27 cellular contexts compared by ENCODE assay signal in the genomic region with DNA sequence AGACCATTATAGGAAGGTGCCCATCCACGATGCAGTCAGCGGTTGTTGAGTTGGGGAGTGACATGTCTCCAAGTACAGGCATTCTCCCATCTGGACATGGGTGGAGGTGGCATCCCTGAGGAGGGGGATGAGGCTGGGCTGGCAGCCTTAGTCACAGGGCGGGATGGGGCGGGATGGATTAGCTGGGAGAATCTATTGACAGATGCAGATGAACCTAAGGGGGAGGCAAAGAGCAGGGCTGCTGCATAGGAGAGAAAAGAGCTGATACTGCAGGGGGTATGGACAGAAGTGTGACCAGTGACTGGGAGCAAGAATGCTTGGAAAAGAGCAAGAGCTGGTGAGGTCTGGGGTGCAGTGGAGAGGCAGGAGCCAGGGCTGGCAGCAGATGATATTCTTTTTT. TPM values are rescaled to one million over a fixed set of nuclear protein-coding genes. Genes with fewer than 3 reads are reported as not detected.
"Had no signal": no experiment of that assay in that cellular context is flagged by ENCODE, and none has a peak within 500 bp of the region (broad histone marks: within the 10 kb centered on the region; RNA-seq: fewer than 3 reads in every experiment).

No MANE protein-coding gene starts in this region.

- H3K9me3 ChIP-seq: colonic mucosa, esophagus muscularis mucosa, gastroesophageal sphincter, heart left ventricle, left lung, ovary, psoas muscle, sigmoid colon, suprapubic skin, transverse colon, upper lobe of right lung, uterus had no signal

- H3K27ac ChIP-seq: colonic mucosa, esophagus muscularis mucosa, foreskin keratinocyte, gastroesophageal sphincter, heart left ventricle, hepatocyte, left lung, ovary, psoas muscle, sigmoid colon, suprapubic skin, transverse colon, upper lobe of right lung, uterus had no signal

- ATAC-seq: foreskin keratinocyte; gastroesophageal sphincter; heart left ventricle; left cardiac atrium; left lung; naive thymus-derived CD8-positive, alpha-beta T cell; psoas muscle; right cardiac atrium; stimulated activated naive B cell treated with anti-CD40 and anti-IgM and Interleukin-4, amounts not matched to agents 10 μg/mL and 1 μg/mL and 100 μg/mL, for 72 hours; upper lobe of right lung had no signal

- H3K36me3 ChIP-seq: colonic mucosa, ovary, sigmoid colon, transverse colon, upper lobe of right lung, uterus had no signal

- H3K36me3 Mint-ChIP-seq: stimulated activated naive B cell treated with anti-CD40 and anti-IgM and Interleukin-4, amounts not matched to agents 10 μg/mL and 1 μg/mL and 100 μg/mL, for 72 hours had no signal

- H3K79me2 ChIP-seq: hepatocyte had no signal

- H3K9me3 Mint-ChIP-seq: dendritic cell treated with granulocyte-macrophage colony-stimulating factor and Interleukin-4, amounts not matched to agents 40 ng/mL and 50 ng/mL, for 4 days; naive thymus-derived CD8-positive, alpha-beta T cell; nephron progenitor cell; stimulated activated naive B cell treated with anti-CD40 and anti-IgM and Interleukin-4, amounts not matched to agents 10 μg/mL and 1 μg/mL and 100 μg/mL, for 72 hours; stimulated activated naive CD8-positive, alpha-beta T cell treated with anti-CD3 and anti-CD28 coated beads, Interleukin-15, Interleukin-2, amounts not matched to agents 100 ng/mL and 50 ng/mL, for 24 hours had no signal

- H3K27me3 Mint-ChIP-seq: dendritic cell treated with granulocyte-macrophage colony-stimulating factor and Interleukin-4, amounts not matched to agents 40 ng/mL and 50 ng/mL, for 4 days; naive thymus-derived CD8-positive, alpha-beta T cell; stimulated activated naive B cell treated with anti-CD40 and anti-IgM and Interleukin-4, amounts not matched to agents 10 μg/mL and 1 μg/mL and 100 μg/mL, for 72 hours; stimulated activated naive CD8-positive, alpha-beta T cell treated with anti-CD3 and anti-CD28 coated beads, Interleukin-15, Interleukin-2, amounts not matched to agents 100 ng/mL and 50 ng/mL, for 24 hours had no signal

- H3K4me1 ChIP-seq: colonic mucosa, foreskin keratinocyte, left lung, transverse colon, upper lobe of right lung, uterus had no signal

- H3K27me3 ChIP-seq: colonic mucosa, esophagus muscularis mucosa, foreskin keratinocyte, gastroesophageal sphincter, heart left ventricle, hepatocyte, left lung, ovary, sigmoid colon, suprapubic skin, transverse colon, upper lobe of right lung, uterus had no signal

- H3K4me1 Mint-ChIP-seq: naive thymus-derived CD8-positive, alpha-beta T cell; nephron progenitor cell; stimulated activated naive B cell treated with anti-CD40 and anti-IgM and Interleukin-4, amounts not matched to agents 10 μg/mL and 1 μg/mL and 100 μg/mL, for 72 hours had no signal

- H3K4me3 Mint-ChIP-seq: dendritic cell treated with granulocyte-macrophage colony-stimulating factor and Interleukin-4, amounts not matched to agents 40 ng/mL and 50 ng/mL, for 4 days; naive thymus-derived CD8-positive, alpha-beta T cell; nephron progenitor cell; stimulated activated naive B cell treated with anti-CD40 and anti-IgM and Interleukin-4, amounts not matched to agents 10 μg/mL and 1 μg/mL and 100 μg/mL, for 72 hours; stimulated activated naive CD8-positive, alpha-beta T cell treated with anti-CD3 and anti-CD28 coated beads, Interleukin-15, Interleukin-2, amounts not matched to agents 100 ng/mL and 50 ng/mL, for 24 hours had no signal

- H3K4me3 ChIP-seq: colonic mucosa, esophagus muscularis mucosa, gastroesophageal sphincter, heart left ventricle, hepatocyte, left lung, ovary, psoas muscle, sigmoid colon, suprapubic skin, transverse colon, upper lobe of right lung, uterus had no signal

- H2AFZ ChIP-seq: hepatocyte had no signal

- DNase-seq: colonic mucosa; effector CD8-positive, alpha-beta T cell; foreskin keratinocyte; heart left ventricle; left cardiac atrium; left lung; mesendoderm; midbrain; naive thymus-derived CD8-positive, alpha-beta T cell; nephron progenitor cell; occipital lobe; ovary; posterior cingulate gyrus; psoas muscle; right cardiac atrium; sigmoid colon; stimulated activated CD4-positive, alpha-beta T cell treated with anti-CD3 and anti-CD28 coated beads, Interleukin-4, amount 100 ng/mL, for 4 hours; stimulated activated naive B cell treated with anti-CD40 and anti-IgM and Interleukin-4, amounts not matched to agents 10 μg/mL and 1 μg/mL and 100 μg/mL, for 72 hours; transverse colon; upper lobe of right lung; uterus had no signal

- H3K4me2 ChIP-seq: hepatocyte had no signal

- H3K27ac Mint-ChIP-seq: dendritic cell treated with granulocyte-macrophage colony-stimulating factor and Interleukin-4, amounts not matched to agents 40 ng/mL and 50 ng/mL, for 4 days; nephron progenitor cell; stimulated activated naive B cell treated with anti-CD40 and anti-IgM and Interleukin-4, amounts not matched to agents 10 μg/mL and 1 μg/mL and 100 μg/mL, for 72 hours; stimulated activated naive CD8-positive, alpha-beta T cell treated with anti-CD3 and anti-CD28 coated beads, Interleukin-15, Interleukin-2, amounts not matched to agents 100 ng/mL and 50 ng/mL, for 24 hours had no signal

RNA-seq across cellular contexts. Expression of gene SCN3B, which starts 42.7 kb away (rescaled TPM):
- total RNA-seq: naive thymus-derived CD8-positive, alpha-beta T cell had no signal
- polyA plus RNA-seq: naive thymus-derived CD8-positive, alpha-beta T cell had no signal
